17 cellular contexts compared by ENCODE assay signal in the genomic region with DNA sequence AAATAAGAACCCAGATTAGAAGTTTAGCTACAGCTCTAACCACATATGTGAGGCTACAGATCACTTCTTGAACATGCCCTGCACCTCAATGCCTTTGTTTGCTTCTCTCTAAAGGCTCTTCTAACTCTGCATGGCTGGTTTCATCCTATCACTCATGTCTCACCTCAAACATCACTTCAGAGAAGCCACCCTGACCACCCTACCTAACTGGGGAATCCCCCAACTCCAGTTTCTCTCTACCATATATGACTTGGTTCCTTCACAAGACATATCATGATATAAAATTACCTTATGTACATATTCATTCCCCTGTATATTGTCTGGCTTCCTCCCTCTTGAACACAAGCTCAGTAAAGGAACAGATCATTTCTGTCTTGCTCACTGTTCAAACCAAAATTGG.
A peak's percentile ranks its signal among the peaks of the same experiment; 100 is the strongest.
DNase-seq lines count a peak whose midpoint lies in the region; ATAC-seq and TF ChIP-seq lines count a peak whose summit lies in the region.
"Had no signal": no experiment of that assay in that cellular context is flagged by ENCODE, and none has a peak within 500 bp of the region (broad histone marks: within the 10 kb centered on the region; RNA-seq: fewer than 3 reads in every experiment).

No MANE protein-coding gene starts in this region.

- intact Hi-C loops in activated naive CD4-positive, alpha-beta T cell treated with anti-CD3 and anti-CD28 coated beads for 36 hours (cut with micrococcal nuclease) = loop anchor here (1.0 kb wide), 2 partner anchors 18 to 19 kb away; no protein-coding TSS in a partner anchor
- intact Hi-C loops in esophagus muscularis mucosa (cut with DNase I) = no loop called here
- intact Hi-C loops in left ventricle myocardium inferior (cut with micrococcal nuclease) = no loop called here

- no peaks in the 10 kb centered on the region for H3K36me3 ChIP-seq in esophagus muscularis mucosa
- no peaks in the 10 kb centered on the region for H3K36me3 ChIP-seq in left ventricle myocardium inferior
- H3K36me3 ChIP-seq: cardiac muscle cell, SJCRH30, vagina had no signal

- H3K27ac Mint-ChIP-seq in activated naive CD4-positive, alpha-beta T cell treated with anti-CD3 and anti-CD28 coated beads for 36 hours = no peak overlapping the region
- no peak overlapping the region for H3K27ac Mint-ChIP-seq in activated naive CD4-positive, alpha-beta T cell treated with anti-CD3 and anti-CD28 coated beads, Interleukin-2, amount 10 ng/mL, durations not matched to agents 7 days and 5 days
- H3K27ac Mint-ChIP-seq in T-helper 17 cell = no peak overlapping the region
- H3K27ac Mint-ChIP-seq: activated T-helper 2 cell treated with anti-CD3 and anti-CD28 coated beads, Interferon-gamma antibody, Interleukin-2, Interleukin-4, amounts not matched to agents 10 μg/mL and 5 μg/mL and 100 μg/mL, durations not matched to agents 14 hours and 24 hours and 36 hours; CD14-positive monocyte; H9 had no signal

- peak; percentile 58 for DNase-seq in activated naive CD4-positive, alpha-beta T cell treated with anti-CD3 and anti-CD28 coated beads for 36 hours
- no peak for DNase-seq in activated naive CD4-positive, alpha-beta T cell treated with anti-CD3 and anti-CD28 coated beads, Interleukin-2, amount 10 ng/mL, durations not matched to agents 7 days and 5 days
- DNase-seq in T-helper 17 cell = no peak
- peak; percentile 50 for DNase-seq in esophagus muscularis mucosa (ENCODE audit: extremely low spot score)
- DNase-seq in stimulated activated naive CD8-positive, alpha-beta T cell treated with anti-CD3 and anti-CD28 coated beads, Interleukin-15, Interleukin-2, amounts not matched to agents 100 U/mL and 50 U/mL, for 24 hours = peak; percentile 17
- no peak for DNase-seq in left ventricle myocardium inferior
- DNase-seq in SW480 (ENCODE audit: low spot score) = no peak
- DNase-seq: activated CD4-positive, alpha-beta T cell treated with anti-CD3 and anti-CD28 coated beads, Interleukin-2, amount 50 U/mL, for 4 hours; H9; retina; SJCRH30 had no signal

- H3K4me3 ChIP-seq in esophagus muscularis mucosa (no peak overlapping the region), left ventricle myocardium inferior (no peak overlapping the region)
- H3K4me3 ChIP-seq: cardiac muscle cell, SJCRH30, smooth muscle cell, vagina had no signal

- CTCF ChIA-PET in activated naive CD4-positive, alpha-beta T cell treated with anti-CD3 and anti-CD28 coated beads for 36 hours (lab: Charles Lee) = no interaction called here
- CTCF ChIA-PET in activated naive CD4-positive, alpha-beta T cell treated with anti-CD3 and anti-CD28 coated beads, Interleukin-2, amount 10 ng/mL, durations not matched to agents 7 days and 5 days (lab: Charles Lee) = no interaction called here

- H3K9me3 Mint-ChIP-seq in activated naive CD4-positive, alpha-beta T cell treated with anti-CD3 and anti-CD28 coated beads for 36 hours = no peaks in the 10 kb centered on the region
- H3K9me3 Mint-ChIP-seq in activated naive CD4-positive, alpha-beta T cell treated with anti-CD3 and anti-CD28 coated beads, Interleukin-2, amount 10 ng/mL, durations not matched to agents 7 days and 5 days = no peaks in the 10 kb centered on the region
- H3K9me3 Mint-ChIP-seq: activated T-helper 2 cell treated with anti-CD3 and anti-CD28 coated beads, Interferon-gamma antibody, Interleukin-2, Interleukin-4, amounts not matched to agents 10 μg/mL and 5 μg/mL and 100 μg/mL, durations not matched to agents 14 hours and 24 hours and 36 hours; CD14-positive monocyte; H9 had no signal

- H3K27me3 Mint-ChIP-seq in activated naive CD4-positive, alpha-beta T cell treated with anti-CD3 and anti-CD28 coated beads for 36 hours (ENCODE audit: low read depth) = no peaks in the 10 kb centered on the region
- H3K27me3 Mint-ChIP-seq in activated naive CD4-positive, alpha-beta T cell treated with anti-CD3 and anti-CD28 coated beads, Interleukin-2, amount 10 ng/mL, durations not matched to agents 7 days and 5 days = no peaks in the 10 kb centered on the region
- H3K27me3 Mint-ChIP-seq in T-helper 17 cell = no peaks in the 10 kb centered on the region

- no peak for TF ChIP-seq POLR2A in esophagus muscularis mucosa (IDR thresholded peaks at IDR 0.05; ENCODE audit: low read depth)

- H3K9me3 ChIP-seq in T-helper 17 cell (ENCODE audit: control insufficient read depth, low read length, poor library complexity, severe bottlenecking) (no peaks in the 10 kb centered on the region), esophagus muscularis mucosa (no peaks in the 10 kb centered on the region), left ventricle myocardium inferior (replicated peaks) (no peaks in the 10 kb centered on the region)
- H3K9me3 ChIP-seq: SJCRH30, vagina had no signal

- no peaks in the 10 kb centered on the region for H3K27me3 ChIP-seq in esophagus muscularis mucosa
- no peaks in the 10 kb centered on the region for H3K27me3 ChIP-seq in left ventricle myocardium inferior (ENCODE audit: low read depth)
- H3K27me3 ChIP-seq: cardiac muscle cell, SJCRH30, vagina had no signal

- H3K27ac ChIP-seq in esophagus muscularis mucosa (replicated peaks in 1 of 4) = no peak overlapping the region
- H3K27ac ChIP-seq in left ventricle myocardium inferior (replicated peaks) = no peak overlapping the region
- H3K27ac ChIP-seq: cardiac muscle cell, SJCRH30, vagina had no signal

- peak; percentile 95 for ATAC-seq in T-helper 17 cell
- peak; percentile 95 for ATAC-seq in stimulated activated naive CD8-positive, alpha-beta T cell treated with anti-CD3 and anti-CD28 coated beads, Interleukin-15, Interleukin-2, amounts not matched to agents 100 U/mL and 50 U/mL, for 24 hours
- ATAC-seq: Panc1 had no signal

- TF ChIP-seq EP300 in esophagus muscularis mucosa (IDR thresholded peaks at IDR 0.05) = no peak

- H3K36me3 Mint-ChIP-seq in activated naive CD4-positive, alpha-beta T cell treated with anti-CD3 and anti-CD28 coated beads for 36 hours (ENCODE audit: low read depth) = no peaks in the 10 kb centered on the region
- no peaks in the 10 kb centered on the region for H3K36me3 Mint-ChIP-seq in activated naive CD4-positive, alpha-beta T cell treated with anti-CD3 and anti-CD28 coated beads, Interleukin-2, amount 10 ng/mL, durations not matched to agents 7 days and 5 days
- H3K36me3 Mint-ChIP-seq in T-helper 17 cell (ENCODE audit: low read depth) = peaks cover 2% of the 10 kb centered on the region
- H3K36me3 Mint-ChIP-seq: CD14-positive monocyte had no signal

- H3K4me1 Mint-ChIP-seq in activated naive CD4-positive, alpha-beta T cell treated with anti-CD3 and anti-CD28 coated beads for 36 hours (ENCODE audit: low read depth) = peaks cover 17% of the 10 kb centered on the region
- H3K4me1 Mint-ChIP-seq in activated naive CD4-positive, alpha-beta T cell treated with anti-CD3 and anti-CD28 coated beads, Interleukin-2, amount 10 ng/mL, durations not matched to agents 7 days and 5 days = peaks cover 9% of the 10 kb centered on the region
- peaks cover 7% of the 10 kb centered on the region for H3K4me1 Mint-ChIP-seq in T-helper 17 cell

- no peak overlapping the region for H3K4me3 Mint-ChIP-seq in activated naive CD4-positive, alpha-beta T cell treated with anti-CD3 and anti-CD28 coated beads for 36 hours
- no peak overlapping the region for H3K4me3 Mint-ChIP-seq in activated naive CD4-positive, alpha-beta T cell treated with anti-CD3 and anti-CD28 coated beads, Interleukin-2, amount 10 ng/mL, durations not matched to agents 7 days and 5 days
- no peak overlapping the region for H3K4me3 Mint-ChIP-seq in T-helper 17 cell
- H3K4me3 Mint-ChIP-seq: CD14-positive monocyte, H9 had no signal

- H3K4me1 ChIP-seq in esophagus muscularis mucosa (peaks cover 0 to 15% (median 8%) of the 10 kb centered on the region in 4 donors), left ventricle myocardium inferior (no peaks in the 10 kb centered on the region)
- H3K4me1 ChIP-seq: SJCRH30, vagina had no signal

- TF ChIP-seq CTCF in esophagus muscularis mucosa (IDR thresholded peaks at IDR 0.05) (no peak), left ventricle myocardium inferior (IDR thresholded peaks at IDR 0.05; ENCODE audit: borderline replicate concordance) (no peak)

Comparison
In these comparisons a context has a peak if more than half of its experiments do, and no peak if none do; other contexts are left out.
1. DNase-seq: peak in activated naive CD4-positive, alpha-beta T cell treated with anti-CD3 and anti-CD28 coated beads for 36 hours (single experiment), esophagus muscularis mucosa (single experiment) and stimulated activated naive CD8-positive, alpha-beta T cell treated with anti-CD3 and anti-CD28 coated beads, Interleukin-15, Interleukin-2, amounts not matched to agents 100 U/mL and 50 U/mL, for 24 hours (single experiment); none in activated naive CD4-positive, alpha-beta T cell treated with anti-CD3 and anti-CD28 coated beads, Interleukin-2, amount 10 ng/mL, durations not matched to agents 7 days and 5 days (single experiment), T-helper 17 cell (0 of 3), left ventricle myocardium inferior (single experiment) and SW480 (single experiment).